ENCODE assay signal across 1 cellular context in genomic region chr15:89226359-89227221, GRCh38.
TF ChIP-seq lines count a peak whose summit lies in the region.

No MANE protein-coding gene starts in this region.

TF ChIP-seq in K562, 482 proteins besides CTCF, POLR2A, EP300 and RAD21 (continued from another document and continues in another):
- TF ChIP-seq, protein P1, sequence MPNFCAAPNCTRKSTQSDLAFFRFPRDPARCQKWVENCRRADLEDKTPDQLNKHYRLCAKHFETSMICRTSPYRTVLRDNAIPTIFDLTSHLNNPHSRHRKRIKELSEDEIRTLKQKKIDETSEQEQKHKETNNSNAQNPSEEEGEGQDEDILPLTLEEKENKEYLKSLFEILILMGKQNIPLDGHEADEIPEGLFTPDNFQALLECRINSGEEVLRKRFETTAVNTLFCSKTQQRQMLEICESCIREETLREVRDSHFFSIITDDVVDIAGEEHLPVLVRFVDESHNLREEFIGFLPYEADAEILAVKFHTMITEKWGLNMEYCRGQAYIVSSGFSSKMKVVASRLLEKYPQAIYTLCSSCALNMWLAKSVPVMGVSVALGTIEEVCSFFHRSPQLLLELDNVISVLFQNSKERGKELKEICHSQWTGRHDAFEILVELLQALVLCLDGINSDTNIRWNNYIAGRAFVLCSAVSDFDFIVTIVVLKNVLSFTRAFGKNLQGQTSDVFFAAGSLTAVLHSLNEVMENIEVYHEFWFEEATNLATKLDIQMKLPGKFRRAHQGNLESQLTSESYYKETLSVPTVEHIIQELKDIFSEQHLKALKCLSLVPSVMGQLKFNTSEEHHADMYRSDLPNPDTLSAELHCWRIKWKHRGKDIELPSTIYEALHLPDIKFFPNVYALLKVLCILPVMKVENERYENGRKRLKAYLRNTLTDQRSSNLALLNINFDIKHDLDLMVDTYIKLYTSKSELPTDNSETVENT (CRISPR knock-in tag; IDR thresholded peaks at IDR 0.05): no peak
- no peak for TF ChIP-seq SPI1 (IDR thresholded peaks at IDR 0.05; ENCODE audit: borderline replicate concordance, low read depth, low read length)
- TF ChIP-seq NR2C2 (CRISPR knock-in tag; IDR thresholded peaks at IDR 0.05): no peak
- TF ChIP-seq NR2C2 (tag; IDR thresholded peaks at IDR 0.05): no peak
- no peak for TF ChIP-seq ZNF586 (CRISPR knock-in tag; conservative IDR thresholded peaks at IDR 0.05)
- TF ChIP-seq CTBP1 (IDR thresholded peaks at IDR 0.05; ENCODE audit: borderline replicate concordance): no peak
- TF ChIP-seq TCF7 (IDR thresholded peaks at IDR 0.05; ENCODE audit: borderline replicate concordance): no peak
- TF ChIP-seq STAT6 (CRISPR knock-in tag; IDR thresholded peaks at IDR 0.05): no peak
- peak; percentile 26 to 79; a peak in 3 of 4 replicates for TF ChIP-seq RCOR1 (IDR thresholded peaks at IDR 0.05; ENCODE audit: borderline replicate concordance in 1 of 2, low read depth in 2 of 2, low read length in 2 of 2)
- TF ChIP-seq RBM39 (optimal IDR thresholded peaks at IDR 0.05; ENCODE audit: low read depth, low read length): no peak
- TF ChIP-seq HMGN3 (IDR thresholded peaks at IDR 0.05; ENCODE audit: borderline replicate concordance, extremely low read depth, insufficient read length, low read depth, low read length): no peak
- no peak for TF ChIP-seq ZNF232 (CRISPR knock-in tag; IDR thresholded peaks at IDR 0.05)
- TF ChIP-seq SMARCA4 (IDR thresholded peaks at IDR 0.05): peak; percentile 70
- TF ChIP-seq HLTF (IDR thresholded peaks at IDR 0.05): no peak
- TF ChIP-seq, protein P2, sequence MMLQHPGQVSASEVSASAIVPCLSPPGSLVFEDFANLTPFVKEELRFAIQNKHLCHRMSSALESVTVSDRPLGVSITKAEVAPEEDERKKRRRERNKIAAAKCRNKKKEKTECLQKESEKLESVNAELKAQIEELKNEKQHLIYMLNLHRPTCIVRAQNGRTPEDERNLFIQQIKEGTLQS (IDR thresholded peaks at IDR 0.05): no peak
- TF ChIP-seq, protein P2 (CRISPR knock-in tag; conservative IDR thresholded peaks at IDR 0.05): no peak
- TF ChIP-seq PYGO2 (tag; IDR thresholded peaks at IDR 0.05): no peak
- TF ChIP-seq, protein P3, sequence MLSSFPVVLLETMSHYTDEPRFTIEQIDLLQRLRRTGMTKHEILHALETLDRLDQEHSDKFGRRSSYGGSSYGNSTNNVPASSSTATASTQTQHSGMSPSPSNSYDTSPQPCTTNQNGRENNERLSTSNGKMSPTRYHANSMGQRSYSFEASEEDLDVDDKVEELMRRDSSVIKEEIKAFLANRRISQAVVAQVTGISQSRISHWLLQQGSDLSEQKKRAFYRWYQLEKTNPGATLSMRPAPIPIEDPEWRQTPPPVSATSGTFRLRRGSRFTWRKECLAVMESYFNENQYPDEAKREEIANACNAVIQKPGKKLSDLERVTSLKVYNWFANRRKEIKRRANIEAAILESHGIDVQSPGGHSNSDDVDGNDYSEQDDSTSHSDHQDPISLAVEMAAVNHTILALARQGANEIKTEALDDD (IDR thresholded peaks at IDR 0.05): no peak
- TF ChIP-seq STAG1 (CRISPR knock-in tag; IDR thresholded peaks at IDR 0.05; ENCODE audit: borderline replicate concordance): no peak
- TF ChIP-seq STAT5A (IDR thresholded peaks at IDR 0.05; ENCODE audit: borderline replicate concordance, low read length): no peak; the same call in 1 of the 2 replicates
- TF ChIP-seq, protein P4, sequence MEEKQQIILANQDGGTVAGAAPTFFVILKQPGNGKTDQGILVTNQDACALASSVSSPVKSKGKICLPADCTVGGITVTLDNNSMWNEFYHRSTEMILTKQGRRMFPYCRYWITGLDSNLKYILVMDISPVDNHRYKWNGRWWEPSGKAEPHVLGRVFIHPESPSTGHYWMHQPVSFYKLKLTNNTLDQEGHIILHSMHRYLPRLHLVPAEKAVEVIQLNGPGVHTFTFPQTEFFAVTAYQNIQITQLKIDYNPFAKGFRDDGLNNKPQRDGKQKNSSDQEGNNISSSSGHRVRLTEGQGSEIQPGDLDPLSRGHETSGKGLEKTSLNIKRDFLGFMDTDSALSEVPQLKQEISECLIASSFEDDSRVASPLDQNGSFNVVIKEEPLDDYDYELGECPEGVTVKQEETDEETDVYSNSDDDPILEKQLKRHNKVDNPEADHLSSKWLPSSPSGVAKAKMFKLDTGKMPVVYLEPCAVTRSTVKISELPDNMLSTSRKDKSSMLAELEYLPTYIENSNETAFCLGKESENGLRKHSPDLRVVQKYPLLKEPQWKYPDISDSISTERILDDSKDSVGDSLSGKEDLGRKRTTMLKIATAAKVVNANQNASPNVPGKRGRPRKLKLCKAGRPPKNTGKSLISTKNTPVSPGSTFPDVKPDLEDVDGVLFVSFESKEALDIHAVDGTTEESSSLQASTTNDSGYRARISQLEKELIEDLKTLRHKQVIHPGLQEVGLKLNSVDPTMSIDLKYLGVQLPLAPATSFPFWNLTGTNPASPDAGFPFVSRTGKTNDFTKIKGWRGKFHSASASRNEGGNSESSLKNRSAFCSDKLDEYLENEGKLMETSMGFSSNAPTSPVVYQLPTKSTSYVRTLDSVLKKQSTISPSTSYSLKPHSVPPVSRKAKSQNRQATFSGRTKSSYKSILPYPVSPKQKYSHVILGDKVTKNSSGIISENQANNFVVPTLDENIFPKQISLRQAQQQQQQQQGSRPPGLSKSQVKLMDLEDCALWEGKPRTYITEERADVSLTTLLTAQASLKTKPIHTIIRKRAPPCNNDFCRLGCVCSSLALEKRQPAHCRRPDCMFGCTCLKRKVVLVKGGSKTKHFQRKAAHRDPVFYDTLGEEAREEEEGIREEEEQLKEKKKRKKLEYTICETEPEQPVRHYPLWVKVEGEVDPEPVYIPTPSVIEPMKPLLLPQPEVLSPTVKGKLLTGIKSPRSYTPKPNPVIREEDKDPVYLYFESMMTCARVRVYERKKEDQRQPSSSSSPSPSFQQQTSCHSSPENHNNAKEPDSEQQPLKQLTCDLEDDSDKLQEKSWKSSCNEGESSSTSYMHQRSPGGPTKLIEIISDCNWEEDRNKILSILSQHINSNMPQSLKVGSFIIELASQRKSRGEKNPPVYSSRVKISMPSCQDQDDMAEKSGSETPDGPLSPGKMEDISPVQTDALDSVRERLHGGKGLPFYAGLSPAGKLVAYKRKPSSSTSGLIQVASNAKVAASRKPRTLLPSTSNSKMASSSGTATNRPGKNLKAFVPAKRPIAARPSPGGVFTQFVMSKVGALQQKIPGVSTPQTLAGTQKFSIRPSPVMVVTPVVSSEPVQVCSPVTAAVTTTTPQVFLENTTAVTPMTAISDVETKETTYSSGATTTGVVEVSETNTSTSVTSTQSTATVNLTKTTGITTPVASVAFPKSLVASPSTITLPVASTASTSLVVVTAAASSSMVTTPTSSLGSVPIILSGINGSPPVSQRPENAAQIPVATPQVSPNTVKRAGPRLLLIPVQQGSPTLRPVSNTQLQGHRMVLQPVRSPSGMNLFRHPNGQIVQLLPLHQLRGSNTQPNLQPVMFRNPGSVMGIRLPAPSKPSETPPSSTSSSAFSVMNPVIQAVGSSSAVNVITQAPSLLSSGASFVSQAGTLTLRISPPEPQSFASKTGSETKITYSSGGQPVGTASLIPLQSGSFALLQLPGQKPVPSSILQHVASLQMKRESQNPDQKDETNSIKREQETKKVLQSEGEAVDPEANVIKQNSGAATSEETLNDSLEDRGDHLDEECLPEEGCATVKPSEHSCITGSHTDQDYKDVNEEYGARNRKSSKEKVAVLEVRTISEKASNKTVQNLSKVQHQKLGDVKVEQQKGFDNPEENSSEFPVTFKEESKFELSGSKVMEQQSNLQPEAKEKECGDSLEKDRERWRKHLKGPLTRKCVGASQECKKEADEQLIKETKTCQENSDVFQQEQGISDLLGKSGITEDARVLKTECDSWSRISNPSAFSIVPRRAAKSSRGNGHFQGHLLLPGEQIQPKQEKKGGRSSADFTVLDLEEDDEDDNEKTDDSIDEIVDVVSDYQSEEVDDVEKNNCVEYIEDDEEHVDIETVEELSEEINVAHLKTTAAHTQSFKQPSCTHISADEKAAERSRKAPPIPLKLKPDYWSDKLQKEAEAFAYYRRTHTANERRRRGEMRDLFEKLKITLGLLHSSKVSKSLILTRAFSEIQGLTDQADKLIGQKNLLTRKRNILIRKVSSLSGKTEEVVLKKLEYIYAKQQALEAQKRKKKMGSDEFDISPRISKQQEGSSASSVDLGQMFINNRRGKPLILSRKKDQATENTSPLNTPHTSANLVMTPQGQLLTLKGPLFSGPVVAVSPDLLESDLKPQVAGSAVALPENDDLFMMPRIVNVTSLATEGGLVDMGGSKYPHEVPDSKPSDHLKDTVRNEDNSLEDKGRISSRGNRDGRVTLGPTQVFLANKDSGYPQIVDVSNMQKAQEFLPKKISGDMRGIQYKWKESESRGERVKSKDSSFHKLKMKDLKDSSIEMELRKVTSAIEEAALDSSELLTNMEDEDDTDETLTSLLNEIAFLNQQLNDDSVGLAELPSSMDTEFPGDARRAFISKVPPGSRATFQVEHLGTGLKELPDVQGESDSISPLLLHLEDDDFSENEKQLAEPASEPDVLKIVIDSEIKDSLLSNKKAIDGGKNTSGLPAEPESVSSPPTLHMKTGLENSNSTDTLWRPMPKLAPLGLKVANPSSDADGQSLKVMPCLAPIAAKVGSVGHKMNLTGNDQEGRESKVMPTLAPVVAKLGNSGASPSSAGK (IDR thresholded peaks at IDR 0.05): no peak
- TF ChIP-seq FOXP4 (CRISPR knock-in tag; IDR thresholded peaks at IDR 0.05; ENCODE audit: borderline replicate concordance): no peak
- no peak for TF ChIP-seq PPARD (CRISPR knock-in tag; IDR thresholded peaks at IDR 0.05)
- no peak for TF ChIP-seq SMAD4 (CRISPR knock-in tag; conservative IDR thresholded peaks at IDR 0.05)
- TF ChIP-seq CBX3 (IDR thresholded peaks at IDR 0.05; ENCODE audit: borderline replicate concordance in 1 of 2, low read length in 2 of 2): no peak
- TF ChIP-seq ZHX1 (conservative IDR thresholded peaks at IDR 0.05; ENCODE audit: low read length): no peak
- no peak for TF ChIP-seq ETS2 (tag; IDR thresholded peaks at IDR 0.05; ENCODE audit: borderline replicate concordance, poor library complexity, severe bottlenecking)
- TF ChIP-seq MCM2 (IDR thresholded peaks at IDR 0.05; ENCODE audit: low read depth): no peak
- TF ChIP-seq TCF3 (CRISPR knock-in tag; IDR thresholded peaks at IDR 0.05): peak; percentile 86
- no peak for TF ChIP-seq ZNF695 (CRISPR knock-in tag; IDR thresholded peaks at IDR 0.05)
- TF ChIP-seq ZNF76 (CRISPR knock-in tag; IDR thresholded peaks at IDR 0.05; ENCODE audit: borderline replicate concordance): no peak
- TF ChIP-seq, protein P5, sequence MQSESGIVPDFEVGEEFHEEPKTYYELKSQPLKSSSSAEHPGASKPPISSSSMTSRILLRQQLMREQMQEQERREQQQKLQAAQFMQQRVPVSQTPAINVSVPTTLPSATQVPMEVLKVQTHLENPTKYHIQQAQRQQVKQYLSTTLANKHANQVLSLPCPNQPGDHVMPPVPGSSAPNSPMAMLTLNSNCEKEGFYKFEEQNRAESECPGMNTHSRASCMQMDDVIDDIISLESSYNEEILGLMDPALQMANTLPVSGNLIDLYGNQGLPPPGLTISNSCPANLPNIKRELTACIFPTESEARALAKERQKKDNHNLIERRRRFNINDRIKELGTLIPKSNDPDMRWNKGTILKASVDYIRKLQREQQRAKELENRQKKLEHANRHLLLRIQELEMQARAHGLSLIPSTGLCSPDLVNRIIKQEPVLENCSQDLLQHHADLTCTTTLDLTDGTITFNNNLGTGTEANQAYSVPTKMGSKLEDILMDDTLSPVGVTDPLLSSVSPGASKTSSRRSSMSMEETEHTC (IDR thresholded peaks at IDR 0.05): 0 out of 2 replicates have a peak, but pooled peaks have one; percentile 33
- peak; percentile 83 for TF ChIP-seq BHLHE40 (IDR thresholded peaks at IDR 0.05; ENCODE audit: low read length)
